In the genomic region with DNA sequence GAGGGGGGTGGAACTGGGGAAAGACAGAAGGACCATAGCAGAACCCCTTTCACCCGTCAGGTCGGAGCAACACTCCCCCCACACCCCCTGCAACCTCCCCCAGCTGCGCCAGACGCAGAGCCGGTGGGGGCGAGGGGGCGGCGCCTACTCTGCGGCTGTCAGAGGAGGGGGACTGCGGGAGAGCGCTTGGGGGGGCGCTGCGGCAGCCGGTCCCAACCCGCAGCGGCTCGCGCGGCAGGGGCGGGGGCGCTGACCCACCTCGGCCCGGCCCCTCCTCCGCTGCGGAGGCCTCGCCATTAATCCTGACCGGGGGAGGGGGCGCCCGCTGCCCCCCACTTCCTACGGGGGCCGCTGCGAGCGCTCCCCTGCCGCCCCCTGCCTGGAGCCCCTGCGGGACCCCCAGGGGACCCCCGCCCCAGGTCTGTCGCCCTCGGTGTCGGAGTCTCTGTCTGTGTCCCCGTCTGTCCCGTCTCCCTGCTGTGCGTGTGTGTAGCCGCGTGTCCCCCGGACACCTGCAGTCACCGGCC, we compare ENCODE assay signal across 8 cellular contexts. TPM values are rescaled to one million over a fixed set of nuclear protein-coding genes. Genes with fewer than 3 reads are reported as not detected.
A peak's percentile ranks its signal among the peaks of the same experiment; 100 is the strongest.
DNase-seq lines count a peak whose midpoint lies in the region; ATAC-seq and TF ChIP-seq lines count a peak whose summit lies in the region.

No MANE protein-coding gene starts in this region.

- H3K27ac Mint-ChIP-seq in HFFc6: peak overlapping the region; percentile 33; the same call in 1 of the 2 replicates
- H3K27ac Mint-ChIP-seq in activated T-helper 1 cell treated with anti-CD3 and anti-CD28 coated beads, Interleukin-12 subunit alpha, Interleukin-12 subunit beta, Interleukin-2, Interleukin-4 antibody, amounts not matched to agents 30 ng/mL and 10 ng/mL and 1 ng/mL, durations not matched to agents 14 hours and 24 hours and 36 hours: peak overlapping the region; percentile 61
- peak overlapping the region; percentile 85 for H3K27ac Mint-ChIP-seq in stimulated activated memory B cell treated with anti-CD40 and anti-IgM and Interleukin-4, amounts not matched to agents 10 μg/mL and 1 μg/mL and 100 μg/mL, for 72 hours

- intact Hi-C loops in activated T-helper 1 cell treated with anti-CD3 and anti-CD28 coated beads, Interleukin-12 subunit alpha, Interleukin-12 subunit beta, Interleukin-2, Interleukin-4 antibody, amounts not matched to agents 30 ng/mL and 10 ng/mL and 1 ng/mL, durations not matched to agents 14 hours and 24 hours and 36 hours (cut with micrococcal nuclease): no loop called here

- no peaks in the 10 kb centered on the region for H3K36me3 Mint-ChIP-seq in HFFc6 (ENCODE audit: low read depth)
- no peaks in the 10 kb centered on the region for H3K36me3 Mint-ChIP-seq in activated T-helper 1 cell treated with anti-CD3 and anti-CD28 coated beads, Interleukin-12 subunit alpha, Interleukin-12 subunit beta, Interleukin-2, Interleukin-4 antibody, amounts not matched to agents 30 ng/mL and 10 ng/mL and 1 ng/mL, durations not matched to agents 14 hours and 24 hours and 36 hours (ENCODE audit: low read depth)
- no peaks in the 10 kb centered on the region for H3K36me3 Mint-ChIP-seq in stimulated activated memory B cell treated with anti-CD40 and anti-IgM and Interleukin-4, amounts not matched to agents 10 μg/mL and 1 μg/mL and 100 μg/mL, for 72 hours

- TF ChIP-seq CTCF in HFFc6 (IDR thresholded peaks at IDR 0.05): no peak
- TF ChIP-seq CTCF in right atrium auricular region (IDR thresholded peaks at IDR 0.05): no peak

- no peaks in the 10 kb centered on the region for H3K9me3 ChIP-seq in right atrium auricular region

- peak overlapping the region; percentile 99 for H3K4me3 ChIP-seq in right atrium auricular region

- peaks cover 0 to 37% of the 10 kb centered on the region in 2 donors for H3K4me1 ChIP-seq in right atrium auricular region

- no peaks in the 10 kb centered on the region for H3K27me3 ChIP-seq in right atrium auricular region

- ATAC-seq in stimulated activated memory B cell treated with anti-CD40 and anti-IgM and Interleukin-4, amounts not matched to agents 10 μg/mL and 1 μg/mL and 100 μg/mL, for 72 hours: no peak
- no peak for ATAC-seq in HG03159 (IDR thresholded peaks at IDR 0.05; ENCODE audit: unreplicated experiment)

- peak overlapping the region; percentile 73 to 84 for H3K27ac ChIP-seq in right atrium auricular region

- H3K36me3 ChIP-seq in right atrium auricular region: no peaks in the 10 kb centered on the region

- no peaks in the 10 kb centered on the region for H3K9me3 Mint-ChIP-seq in HFFc6
- no peaks in the 10 kb centered on the region for H3K9me3 Mint-ChIP-seq in activated T-helper 1 cell treated with anti-CD3 and anti-CD28 coated beads, Interleukin-12 subunit alpha, Interleukin-12 subunit beta, Interleukin-2, Interleukin-4 antibody, amounts not matched to agents 30 ng/mL and 10 ng/mL and 1 ng/mL, durations not matched to agents 14 hours and 24 hours and 36 hours
- H3K9me3 Mint-ChIP-seq in stimulated activated memory B cell treated with anti-CD40 and anti-IgM and Interleukin-4, amounts not matched to agents 10 μg/mL and 1 μg/mL and 100 μg/mL, for 72 hours: no peaks in the 10 kb centered on the region

- H3K4me3 Mint-ChIP-seq in HFFc6: peak overlapping the region; percentile 85
- H3K4me3 Mint-ChIP-seq in activated T-helper 1 cell treated with anti-CD3 and anti-CD28 coated beads, Interleukin-12 subunit alpha, Interleukin-12 subunit beta, Interleukin-2, Interleukin-4 antibody, amounts not matched to agents 30 ng/mL and 10 ng/mL and 1 ng/mL, durations not matched to agents 14 hours and 24 hours and 36 hours: peak overlapping the region; percentile 81
- peak overlapping the region; percentile 90 for H3K4me3 Mint-ChIP-seq in stimulated activated memory B cell treated with anti-CD40 and anti-IgM and Interleukin-4, amounts not matched to agents 10 μg/mL and 1 μg/mL and 100 μg/mL, for 72 hours

- in situ Hi-C loops in KBM-7 (cut with MboI; ENCODE audit: low pct_unique_long_range_greater_than_20kb, low sequenced_read_pairs): no loop called here

- H3K4me1 Mint-ChIP-seq in HFFc6 (ENCODE audit: low read depth): peaks cover 19% of the 10 kb centered on the region
- H3K4me1 Mint-ChIP-seq in activated T-helper 1 cell treated with anti-CD3 and anti-CD28 coated beads, Interleukin-12 subunit alpha, Interleukin-12 subunit beta, Interleukin-2, Interleukin-4 antibody, amounts not matched to agents 30 ng/mL and 10 ng/mL and 1 ng/mL, durations not matched to agents 14 hours and 24 hours and 36 hours (ENCODE audit: low read depth): peaks cover 23% of the 10 kb centered on the region
- H3K4me1 Mint-ChIP-seq in stimulated activated memory B cell treated with anti-CD40 and anti-IgM and Interleukin-4, amounts not matched to agents 10 μg/mL and 1 μg/mL and 100 μg/mL, for 72 hours: peaks cover 29% of the 10 kb centered on the region

- no peaks in the 10 kb centered on the region; the same call in 1 of the 2 replicates for H3K27me3 Mint-ChIP-seq in HFFc6 (ENCODE audit: insufficient read depth)
- peaks cover 36% of the 10 kb centered on the region for H3K27me3 Mint-ChIP-seq in activated T-helper 1 cell treated with anti-CD3 and anti-CD28 coated beads, Interleukin-12 subunit alpha, Interleukin-12 subunit beta, Interleukin-2, Interleukin-4 antibody, amounts not matched to agents 30 ng/mL and 10 ng/mL and 1 ng/mL, durations not matched to agents 14 hours and 24 hours and 36 hours (ENCODE audit: insufficient read depth)
- H3K27me3 Mint-ChIP-seq in stimulated activated memory B cell treated with anti-CD40 and anti-IgM and Interleukin-4, amounts not matched to agents 10 μg/mL and 1 μg/mL and 100 μg/mL, for 72 hours: peaks cover 9% of the 10 kb centered on the region

- no peak for DNase-seq in HFFc6
- no peak for DNase-seq in activated T-helper 1 cell treated with anti-CD3 and anti-CD28 coated beads, Interleukin-12 subunit alpha, Interleukin-12 subunit beta, Interleukin-2, Interleukin-4 antibody, amounts not matched to agents 30 ng/mL and 10 ng/mL and 1 ng/mL, durations not matched to agents 14 hours and 24 hours and 36 hours (ENCODE audit: low spot score)
- no peak for DNase-seq in right atrium auricular region (ENCODE audit: low spot score)
- DNase-seq in NCI-H1930 (lab: John Stamatoyannopoulos, UW): no peak
- DNase-seq in KBM-7: no peak
- DNase-seq in NCI-H2081 treated with DMSO at 0.1 percent for 48 hours (lab: John Stamatoyannopoulos, UW): no peak

RNA-seq across cellular contexts. Expression of a gene that starts 7.9 kb away (rescaled TPM):
- total RNA-seq in HFFc6 (2021; fragmentation: NEBNext Ultra II Directional; extraction: Animal tissue kit (Norgen Biotek cat#: 25700)): 100 to 1,000 TPM; 186 to 219 (median 211) TPM
- total RNA-seq in activated T-helper 1 cell treated with anti-CD3 and anti-CD28 coated beads, Interleukin-12 subunit alpha, Interleukin-12 subunit beta, Interleukin-2, Interleukin-4 antibody, amounts not matched to agents 30 ng/mL and 10 ng/mL and 1 ng/mL, durations not matched to agents 14 hours and 24 hours and 36 hours: 16.8 and 18.7 TPM in 2 replicates
- total RNA-seq in right atrium auricular region: 100 to 1,000 TPM; 111 to 196 TPM

Comparison
In these comparisons a context has a peak if more than half of its experiments do, and no peak if none do; other contexts are left out.
1. H3K27ac Mint-ChIP-seq: peak in every context shown above with its lines; median percentile 85 in stimulated activated memory B cell treated with anti-CD40 and anti-IgM and Interleukin-4, amounts not matched to agents 10 μg/mL and 1 μg/mL and 100 μg/mL, for 72 hours; 61 in activated T-helper 1 cell treated with anti-CD3 and anti-CD28 coated beads, Interleukin-12 subunit alpha, Interleukin-12 subunit beta, Interleukin-2, Interleukin-4 antibody, amounts not matched to agents 30 ng/mL and 10 ng/mL and 1 ng/mL, durations not matched to agents 14 hours and 24 hours and 36 hours; 33 in HFFc6.